In genomic region chr13:92833071-92833470, GRCh38 we compare ENCODE assay signal across 9 cellular contexts.
"Had no signal": no experiment of that assay in that cellular context is flagged by ENCODE, and none has a peak within 500 bp of the region (broad histone marks: within the 10 kb centered on the region; RNA-seq: fewer than 3 reads in every experiment).

No MANE protein-coding gene starts in this region.

- H3K4me1 ChIP-seq: colonic mucosa had no signal

- H3K27me3 ChIP-seq: colonic mucosa had no signal

- H3K4me3 ChIP-seq: colonic mucosa had no signal

- H3K27ac ChIP-seq: colonic mucosa, VCaP had no signal

- H3K36me3 ChIP-seq: colonic mucosa had no signal

- DNase-seq: activated CD4-positive, alpha-beta memory T cell treated with anti-CD3 and anti-CD28 coated beads, Interleukin-2, amount 10 ng/mL, durations not matched to agents 7 days and 5 days; activated CD4-positive, alpha-beta T cell treated with anti-CD3 and anti-CD28 coated beads for 36 hours; activated CD8-positive, alpha-beta memory T cell treated with anti-CD3 and anti-CD28 coated beads, Interleukin-2, amount 50 U/mL, for 4 hours; activated naive CD4-positive, alpha-beta T cell; activated naive CD8-positive, alpha-beta T cell treated with anti-CD3 and anti-CD28 coated beads, Interleukin-2, amount 50 U/mL, for 24 hours; colonic mucosa; kidney glomerular epithelial cell; stimulated activated CD4-positive, alpha-beta T cell treated with anti-CD3 and anti-CD28 coated beads, Interleukin-4, amount 100 ng/mL, for 4 hours had no signal

- H3K9me3 ChIP-seq: colonic mucosa had no signal
